In genomic region chr6:154440022-154440421, GRCh38 we compare ENCODE assay signal across 1 cellular context.
TF ChIP-seq lines count a peak whose summit lies in the region.

No MANE protein-coding gene starts in this region.

TF ChIP-seq in HepG2, 621 proteins besides CTCF, POLR2A, EP300 and RAD21 (continued from another document and continues in another):
- peak; percentile 87; the same call in 1 of the 2 replicates for TF ChIP-seq ZSCAN12 (CRISPR knock-in tag; IDR thresholded peaks at IDR 0.05)
- TF ChIP-seq SALL1 (CRISPR knock-in tag; IDR thresholded peaks at IDR 0.05), result peak; percentile 84; the same call in 1 of the 2 replicates
- TF ChIP-seq MBD4 (IDR thresholded peaks at IDR 0.05; ENCODE audit: borderline replicate concordance, low read length), result peak; percentile 77; the same call in 1 of the 2 replicates
- 0 out of 2 replicates have a peak, but pooled peaks have one; percentile 45 for TF ChIP-seq ZC3H13 (CRISPR knock-in tag; IDR thresholded peaks at IDR 0.05)
- peak; percentile 93; the same call in 1 of the 2 replicates for TF ChIP-seq ZSCAN5A (CRISPR knock-in tag; IDR thresholded peaks at IDR 0.05; ENCODE audit: borderline replicate concordance)
- TF ChIP-seq SIX4 (CRISPR knock-in tag; IDR thresholded peaks at IDR 0.05), result 0 out of 2 replicates have a peak, but pooled peaks have one; percentile 40
- TF ChIP-seq ZBTB20 (CRISPR knock-in tag; IDR thresholded peaks at IDR 0.05; ENCODE audit: borderline replicate concordance, low read depth), result peak; percentile 67; the same call in 1 of the 2 replicates
- TF ChIP-seq ZBED4 (CRISPR knock-in tag; IDR thresholded peaks at IDR 0.05; ENCODE audit: borderline replicate concordance), result no peak
- peak; percentile 96 for TF ChIP-seq MLX (CRISPR knock-in tag; IDR thresholded peaks at IDR 0.05)
- peak; percentile 56; the same call in 1 of the 2 replicates for TF ChIP-seq MIXL1 (CRISPR knock-in tag; IDR thresholded peaks at IDR 0.05)
- 0 out of 4 replicates have a peak, but pooled peaks of 1 of the 2 experiments have one; percentile 59 for TF ChIP-seq HMGXB4 (CRISPR knock-in tag; IDR thresholded peaks at IDR 0.05; ENCODE audit: borderline replicate concordance in 1 of 2, low read depth in 1 of 2)
- no peak for TF ChIP-seq ZNF713 (CRISPR knock-in tag; IDR thresholded peaks at IDR 0.05)
- no peak for TF ChIP-seq ZNF619 (CRISPR knock-in tag; IDR thresholded peaks at IDR 0.05)
- TF ChIP-seq MEF2D (CRISPR knock-in tag; IDR thresholded peaks at IDR 0.05), result peak; percentile 64; the same call in 1 of the 2 replicates
- TF ChIP-seq HOMEZ (CRISPR knock-in tag; IDR thresholded peaks at IDR 0.05; ENCODE audit: low read depth), result peak; percentile 97
- TF ChIP-seq MED13 (CRISPR knock-in tag; IDR thresholded peaks at IDR 0.05), result 0 out of 2 replicates have a peak, but pooled peaks have one; percentile 61
- peak; percentile 27; the same call in 1 of the 2 replicates for TF ChIP-seq ZNF136 (CRISPR knock-in tag; IDR thresholded peaks at IDR 0.05; ENCODE audit: low read depth)
- TF ChIP-seq ATF4 (CRISPR knock-in tag; IDR thresholded peaks at IDR 0.05), result peak in 1 of 2 experiments; percentile 81; a peak in 2 of 4 replicates
- TF ChIP-seq ZNF691 (CRISPR knock-in tag; IDR thresholded peaks at IDR 0.05; ENCODE audit: borderline replicate concordance, low read depth), result peak; percentile 72
- TF ChIP-seq MBNL3 (CRISPR knock-in tag; conservative IDR thresholded peaks at IDR 0.05), result peak; percentile 85; the same call in 1 of the 2 replicates
- peak; percentile 53; the same call in 1 of the 2 replicates for TF ChIP-seq FOXK1 (CRISPR knock-in tag; IDR thresholded peaks at IDR 0.05; ENCODE audit: borderline replicate concordance, low read depth)
- peak; percentile 93 for TF ChIP-seq HNF4G (IDR thresholded peaks at IDR 0.05; ENCODE audit: borderline replicate concordance, low read depth, low read length)
- TF ChIP-seq HNF4G (CRISPR knock-in tag; IDR thresholded peaks at IDR 0.05; ENCODE audit: borderline replicate concordance, low read depth), result 0 out of 2 replicates have a peak, but pooled peaks have one; percentile 52
- TF ChIP-seq TERF1 (CRISPR knock-in tag; IDR thresholded peaks at IDR 0.05), result no peak
- no peak for TF ChIP-seq POLR2G (IDR thresholded peaks at IDR 0.05; ENCODE audit: low read depth, low read length)
- TF ChIP-seq TBX3 (IDR thresholded peaks at IDR 0.05; ENCODE audit: borderline replicate concordance), result no peak
- no peak for TF ChIP-seq JUN (CRISPR knock-in tag; IDR thresholded peaks at IDR 0.05)
- peak; percentile 81; the same call in 1 of the 2 replicates for TF ChIP-seq GZF1 (CRISPR knock-in tag; IDR thresholded peaks at IDR 0.05)
- no peak for TF ChIP-seq ZNF160 (CRISPR knock-in tag; IDR thresholded peaks at IDR 0.05)
- TF ChIP-seq ZNF18 (CRISPR knock-in tag; IDR thresholded peaks at IDR 0.05; ENCODE audit: insufficient replicate concordance), result no peak
- no peak for TF ChIP-seq HIC2 (CRISPR knock-in tag; IDR thresholded peaks at IDR 0.05; ENCODE audit: low read depth)
- 0 out of 2 replicates have a peak, but pooled peaks have one; percentile 53 for TF ChIP-seq RFXAP (CRISPR knock-in tag; IDR thresholded peaks at IDR 0.05; ENCODE audit: borderline replicate concordance)
- TF ChIP-seq ZNF687 (CRISPR knock-in tag; IDR thresholded peaks at IDR 0.05), result peak; percentile 10; the same call in 1 of the 2 replicates
